In genomic region chr3:71579934-71580318, GRCh38 we compare ENCODE assay signal across 1 cellular context.
TF ChIP-seq lines count a peak whose summit lies in the region.

No MANE protein-coding gene starts in this region.

TF ChIP-seq in K562, 482 proteins besides CTCF, POLR2A, EP300 and RAD21 (continued from another document):
- TF ChIP-seq ATF3 (IDR thresholded peaks at IDR 0.05) = peak; percentile 35; the same call in 1 of the 2 replicates
- TF ChIP-seq ATF3 (CRISPR knock-in tag; conservative IDR thresholded peaks at IDR 0.05) = no peak
- peak; percentile 40; the same call in 1 of the 2 replicates for TF ChIP-seq DPF2 (IDR thresholded peaks at IDR 0.05)
- TF ChIP-seq CEBPB (tag; IDR thresholded peaks at IDR 0.05) = peak; percentile 79
- no peak for TF ChIP-seq ZNF589 (CRISPR knock-in tag; IDR thresholded peaks at IDR 0.05; ENCODE audit: low read depth)
- TF ChIP-seq GATA2 (CRISPR knock-in tag; IDR thresholded peaks at IDR 0.05) = no peak
- TF ChIP-seq SRSF9 (IDR thresholded peaks at IDR 0.05; ENCODE audit: borderline replicate concordance, low read depth, low read length) = no peak
- TF ChIP-seq SMARCA4 (IDR thresholded peaks at IDR 0.05) = peak; percentile 40; the same call in 1 of the 2 replicates
- peak in 1 of 2 experiments; percentile 46; a peak in 2 of 4 replicates for TF ChIP-seq FOXA3 (CRISPR knock-in tag; conservative IDR thresholded peaks at IDR 0.05 in 1 of 2, IDR thresholded peaks at IDR 0.05 in 1 of 2)
- no peak for TF ChIP-seq SPI1 (IDR thresholded peaks at IDR 0.05; ENCODE audit: borderline replicate concordance, low read depth, low read length)
- no peak for TF ChIP-seq NONO (IDR thresholded peaks at IDR 0.05; ENCODE audit: low read depth in 2 of 2, low read length in 1 of 2)
